9 cellular contexts compared by ENCODE assay signal in genomic region chr20:11676618-11677289, GRCh38.
DNase-seq lines count a peak whose midpoint lies in the region; TF ChIP-seq lines count a peak whose summit lies in the region.
"Had no signal": no experiment of that assay in that cellular context is flagged by ENCODE, and none has a peak within 500 bp of the region (broad histone marks: within the 10 kb centered on the region; RNA-seq: fewer than 3 reads in every experiment).

No MANE protein-coding gene starts in this region.

- no peak overlapping the region for H3K4me3 Mint-ChIP-seq in CD4-positive, alpha-beta memory T cell
- H3K4me3 Mint-ChIP-seq: IgD-negative memory B cell had no signal

- H3K4me3 ChIP-seq in GM12864 (ENCODE audit: low read depth, low read length), result no peak overlapping the region
- no peak overlapping the region for H3K4me3 ChIP-seq in CD4-positive, alpha-beta memory T cell (ENCODE audit: low read length in 2 of 2)

- H3K9me3 Mint-ChIP-seq in CD4-positive, alpha-beta memory T cell, result peaks cover 2 to 9% (median 4%) of the 10 kb centered on the region in 8 donors

- POLR2A ChIA-PET in CD4-positive, alpha-beta memory T cell (lab: Charles Lee; ENCODE audit: partially characterized antibody), result no interaction called here

- no peaks in the 10 kb centered on the region for H3K4me1 ChIP-seq in CD4-positive, alpha-beta memory T cell (ENCODE audit: insufficient read depth, low read length)

- TF ChIP-seq CTCF in GM12864 (IDR thresholded peaks at IDR 0.05; ENCODE audit: low read depth, low read length, missing control alignments), result peak; percentile 21

- H3K27me3 Mint-ChIP-seq in CD4-positive, alpha-beta memory T cell, result no peaks in the 10 kb centered on the region
- H3K27me3 Mint-ChIP-seq: IgD-negative memory B cell had no signal

- CTCF ChIA-PET in CD4-positive, alpha-beta memory T cell (lab: Charles Lee; ENCODE audit: partially characterized antibody), result no interaction called here

- no peaks in the 10 kb centered on the region for H3K9me3 ChIP-seq in CD4-positive, alpha-beta memory T cell (ENCODE audit: control insufficient read depth in 1 of 2, low read length in 2 of 2)

- no peaks in the 10 kb centered on the region for H3K36me3 Mint-ChIP-seq in CD4-positive, alpha-beta memory T cell
- H3K36me3 Mint-ChIP-seq: IgD-negative memory B cell had no signal

- intact Hi-C loops in CD4-positive, alpha-beta memory T cell (cut with micrococcal nuclease), result no loop called here

- H3K27ac ChIP-seq in CD4-positive, alpha-beta memory T cell (ENCODE audit: low read depth, low read length), result no peak overlapping the region

- H3K27ac Mint-ChIP-seq in CD4-positive, alpha-beta memory T cell, result no peak overlapping the region

- H3K36me3 ChIP-seq in CD4-positive, alpha-beta memory T cell (ENCODE audit: insufficient read depth, low read length), result no peaks in the 10 kb centered on the region

- H3K4me1 Mint-ChIP-seq in CD4-positive, alpha-beta memory T cell, result no peaks in the 10 kb centered on the region

- DNase-seq in AG20443 (ENCODE audit: low spot score) (peak; percentile 76), GM12864 (ENCODE audit: low read depth) (no peak), NCI-H146 treated with DMSO at 0.1 percent for 48 hours (lab: John Stamatoyannopoulos, UW; ENCODE audit: unreplicated experiment) (peak; percentile 53), astrocyte of the hippocampus (ENCODE audit: low read depth, low spot score) (peak; percentile 49), inferior parietal cortex (ENCODE audit: extremely low spot score) (peak; percentile 53), stromal cell of bone marrow (ENCODE audit: low read depth) (peak; percentile 9), middle frontal gyrus (ENCODE audit: extremely low spot score, low spot score) (no peak)
- no peak for DNase-seq in CD4-positive, alpha-beta memory T cell

- H3K27me3 ChIP-seq in CD4-positive, alpha-beta memory T cell (ENCODE audit: insufficient read depth, low read length), result no peaks in the 10 kb centered on the region

Comparison
In these comparisons a context has a peak if more than half of its experiments do, and no peak if none do; other contexts are left out.
1. DNase-seq: peak in AG20443 (single experiment), NCI-H146 treated with DMSO at 0.1 percent for 48 hours (single experiment), astrocyte of the hippocampus (single experiment), inferior parietal cortex (single experiment) and stromal cell of bone marrow (single experiment); none in GM12864 (single experiment), middle frontal gyrus (single experiment) and CD4-positive, alpha-beta memory T cell (0 of 5).